ENCODE assay signal across 15 cellular contexts in genomic region chrX:133290076-133290475, GRCh38.
"Had no signal": no experiment of that assay in that cellular context is flagged by ENCODE, and none has a peak within 500 bp of the region (broad histone marks: within the 10 kb centered on the region; RNA-seq: fewer than 3 reads in every experiment).

No MANE protein-coding gene starts in this region.

- H3K27me3 ChIP-seq: adrenal gland, body of pancreas, gastrocnemius medialis, pancreas, tibial artery had no signal

- ATAC-seq: body of pancreas; gastrocnemius medialis; natural killer cell treated with Interleukin-12 subunit alpha and Interleukin-12 subunit beta and Interleukin-15 and Interleukin-18, amount 100 ng/mL, for 72 hours; right cardiac atrium; T-cell; WTC11 had no signal

- H3K4me1 ChIP-seq: adrenal gland, body of pancreas, gastrocnemius medialis, pancreas had no signal

- H3K36me3 ChIP-seq: adrenal gland, gastrocnemius medialis, pancreas, tibial artery had no signal

- H3K4me3 ChIP-seq: adrenal gland, body of pancreas, gastrocnemius medialis, pancreas, skin epidermis, tibial artery had no signal

- DNase-seq: activated gamma-delta T cell treated with Interleukin-2 at 50 U/mL for 16 hours; activated T-cell treated with anti-CD3 and anti-CD28 coated beads, Interleukin-2, amount 50 U/mL, for 1 hour; adrenal gland; body of pancreas; effector CD4-positive, alpha-beta T cell; gastrocnemius medialis; hippocampal formation; pancreas; right cardiac atrium; stimulated activated CD4-positive, alpha-beta T cell treated with anti-CD3 and anti-CD28 coated beads, Interleukin-1b, Interleukin-23, amount 100 ng/mL, for 48 hours; T-cell; tibial artery had no signal

- H3K27ac ChIP-seq: adrenal gland, body of pancreas, gastrocnemius medialis, pancreas, skin epidermis, tibial artery had no signal

- H3K9me3 ChIP-seq: adrenal gland, body of pancreas, gastrocnemius medialis, pancreas, tibial artery had no signal
